In genomic region chr7:35204850-35205249, GRCh38 we compare ENCODE assay signal across 4 cellular contexts. TPM values are rescaled to one million over a fixed set of nuclear protein-coding genes. Genes with fewer than 3 reads are reported as not detected.
"Had no signal": no experiment of that assay in that cellular context is flagged by ENCODE, and none has a peak within 500 bp of the region (broad histone marks: within the 10 kb centered on the region; RNA-seq: fewer than 3 reads in every experiment).

No MANE protein-coding gene starts in this region.

RNA-seq across cellular contexts. Expression of gene TBX20, which starts 49.0 kb away (rescaled TPM):
- total RNA-seq: activated CD8-positive, alpha-beta memory T cell treated with anti-CD3 and anti-CD28 coated beads for 36 hours; activated CD8-positive, alpha-beta T cell treated with anti-CD3 and anti-CD28 coated beads for 36 hours; activated CD8-positive, alpha-beta T cell treated with anti-CD3 and anti-CD28 coated beads, Interleukin-2, amount 10 ng/mL, durations not matched to agents 7 days and 5 days; T-helper 17 cell had no signal
